ENCODE assay signal across 12 cellular contexts in genomic region chr3:143814358-143814968, GRCh38. TPM values are rescaled to one million over a fixed set of nuclear protein-coding genes. Genes with fewer than 3 reads are reported as not detected.
DNase-seq lines count a peak whose midpoint lies in the region; ATAC-seq and TF ChIP-seq lines count a peak whose summit lies in the region.
"Had no signal": no experiment of that assay in that cellular context is flagged by ENCODE, and none has a peak within 500 bp of the region (broad histone marks: within the 10 kb centered on the region; RNA-seq: fewer than 3 reads in every experiment).

No MANE protein-coding gene starts in this region.

- CTCF ChIA-PET in activated CD8-positive, alpha-beta T cell treated with anti-CD3 and anti-CD28 coated beads, Interleukin-2, amount 10 ng/mL, durations not matched to agents 7 days and 5 days (lab: Charles Lee): no interaction called here

- H3K36me3 Mint-ChIP-seq in activated CD8-positive, alpha-beta T cell treated with anti-CD3 and anti-CD28 coated beads, Interleukin-2, amount 10 ng/mL, durations not matched to agents 7 days and 5 days (ENCODE audit: low read depth): no peaks in the 10 kb centered on the region

- no peaks in the 10 kb centered on the region for H3K27me3 ChIP-seq in left ventricle myocardium inferior (ENCODE audit: low read depth)
- no peaks in the 10 kb centered on the region for H3K27me3 ChIP-seq in right atrium auricular region
- H3K27me3 ChIP-seq in upper lobe of left lung: no peaks in the 10 kb centered on the region

- intact Hi-C loops in left ventricle myocardium inferior (cut with micrococcal nuclease): no loop called here

- TF ChIP-seq EP300 in upper lobe of left lung (IDR thresholded peaks at IDR 0.05): no peak

- DNase-seq in left ventricle myocardium inferior (no peak), right atrium auricular region (ENCODE audit: low spot score) (no peak), upper lobe of left lung (no peak), ecto neural progenitor cell (ENCODE audit: low spot score) (no peak), kidney tubule cell (ENCODE audit: low spot score) (no peak)
- DNase-seq in activated CD8-positive, alpha-beta T cell treated with anti-CD3 and anti-CD28 coated beads, Interleukin-2, amount 10 ng/mL, durations not matched to agents 7 days and 5 days: no peak
- DNase-seq: NCI-H1417 had no signal

- no peak overlapping the region for H3K4me3 Mint-ChIP-seq in activated CD8-positive, alpha-beta T cell treated with anti-CD3 and anti-CD28 coated beads, Interleukin-2, amount 10 ng/mL, durations not matched to agents 7 days and 5 days

- H3K4me1 ChIP-seq in left ventricle myocardium inferior (peaks cover 23% of the 10 kb centered on the region), right atrium auricular region (peaks cover 0 to 22% of the 10 kb centered on the region in 2 donors), upper lobe of left lung (peaks cover 3 to 19% (median 12%) of the 10 kb centered on the region in 4 donors)

- H3K4me3 ChIP-seq in left ventricle myocardium inferior: no peak overlapping the region
- no peak overlapping the region for H3K4me3 ChIP-seq in right atrium auricular region
- H3K4me3 ChIP-seq in upper lobe of left lung: no peak overlapping the region

- H3K27me3 Mint-ChIP-seq in activated CD8-positive, alpha-beta T cell treated with anti-CD3 and anti-CD28 coated beads, Interleukin-2, amount 10 ng/mL, durations not matched to agents 7 days and 5 days (ENCODE audit: low read depth): no peaks in the 10 kb centered on the region
- H3K27me3 Mint-ChIP-seq: progenitor cell of endocrine pancreas had no signal

- H3K9me3 ChIP-seq in left ventricle myocardium inferior (replicated peaks) (no peaks in the 10 kb centered on the region), right atrium auricular region (no peaks in the 10 kb centered on the region), upper lobe of left lung (no peaks in the 10 kb centered on the region)

- no peaks in the 10 kb centered on the region for H3K36me3 ChIP-seq in left ventricle myocardium inferior
- no peaks in the 10 kb centered on the region for H3K36me3 ChIP-seq in right atrium auricular region
- H3K36me3 ChIP-seq in upper lobe of left lung: no peaks in the 10 kb centered on the region

- POLR2A ChIA-PET in activated CD8-positive, alpha-beta T cell treated with anti-CD3 and anti-CD28 coated beads, Interleukin-2, amount 10 ng/mL, durations not matched to agents 7 days and 5 days (lab: Charles Lee): no interaction called here

- WGBS in upper lobe of left lung, 2 donors: 58 to 61% methylated on average over 3 of the region's 3 CpGs

- peaks cover 13% of the 10 kb centered on the region for H3K4me1 Mint-ChIP-seq in activated CD8-positive, alpha-beta T cell treated with anti-CD3 and anti-CD28 coated beads, Interleukin-2, amount 10 ng/mL, durations not matched to agents 7 days and 5 days (ENCODE audit: low read depth)

- H3K9me3 Mint-ChIP-seq in activated CD8-positive, alpha-beta T cell treated with anti-CD3 and anti-CD28 coated beads, Interleukin-2, amount 10 ng/mL, durations not matched to agents 7 days and 5 days (ENCODE audit: insufficient read depth): no peaks in the 10 kb centered on the region

- no peak for TF ChIP-seq POLR2A in upper lobe of left lung (IDR thresholded peaks at IDR 0.05)

- H3K27ac ChIP-seq in left ventricle myocardium inferior (replicated peaks) (peak overlapping the region; percentile 45), right atrium auricular region (peak overlapping the region in 1 of 2 donors; percentile 48), upper lobe of left lung (peak overlapping the region in 3 of 4 donors; percentile 19 to 64 (median 54))
- H3K27ac ChIP-seq: C4-2B, RWPE1 had no signal

- TF ChIP-seq CTCF in left ventricle myocardium inferior (IDR thresholded peaks at IDR 0.05; ENCODE audit: borderline replicate concordance) (no peak), right atrium auricular region (IDR thresholded peaks at IDR 0.05) (no peak), upper lobe of left lung (IDR thresholded peaks at IDR 0.05) (no peak)

- H3K27ac Mint-ChIP-seq in activated CD8-positive, alpha-beta T cell treated with anti-CD3 and anti-CD28 coated beads, Interleukin-2, amount 10 ng/mL, durations not matched to agents 7 days and 5 days: peak overlapping the region; percentile 18
- H3K27ac Mint-ChIP-seq: progenitor cell of endocrine pancreas had no signal

- ATAC-seq in HG03175 (IDR thresholded peaks at IDR 0.05; ENCODE audit: unreplicated experiment) (peak; percentile 61), upper lobe of left lung (ENCODE audit: low FRiP score in 2 of 2) (peak in 1 of 2 donors; percentile 46), GM19035 (IDR thresholded peaks at IDR 0.05; ENCODE audit: unreplicated experiment) (no peak)
- peak; percentile 30 for ATAC-seq in activated CD8-positive, alpha-beta T cell treated with anti-CD3 and anti-CD28 coated beads, Interleukin-2, amount 10 ng/mL, durations not matched to agents 7 days and 5 days

RNA-seq across cellular contexts. Expression of gene SLC9A9, which starts 33.8 kb away (rescaled TPM):
- total RNA-seq in left ventricle myocardium inferior (4.9 TPM), right atrium auricular region (1 to 10 TPM; 3.1 to 4.2 TPM), upper lobe of left lung (10 to 100 TPM in 3 of 6 donors, 1 to 10 TPM in 3; 4.2 to 20.4 (median 8.7) TPM)
- total RNA-seq in activated CD8-positive, alpha-beta T cell treated with anti-CD3 and anti-CD28 coated beads, Interleukin-2, amount 10 ng/mL, durations not matched to agents 7 days and 5 days: 1 to 10 TPM; 6.6 to 7.4 TPM
